In genomic region chr1:228740991-228741390, GRCh38 we compare ENCODE assay signal across 18 cellular contexts.
"Had no signal": no experiment of that assay in that cellular context is flagged by ENCODE, and none has a peak within 500 bp of the region (broad histone marks: within the 10 kb centered on the region; RNA-seq: fewer than 3 reads in every experiment).

No MANE protein-coding gene starts in this region.

- H3K4me1 ChIP-seq: colonic mucosa had no signal

- H3K27me3 ChIP-seq: body of pancreas, colonic mucosa, heart left ventricle, upper lobe of left lung had no signal

- H3K9me3 Mint-ChIP-seq: activated T-helper 1 cell treated with anti-CD3 and anti-CD28 coated beads, Interleukin-12 subunit alpha, Interleukin-12 subunit beta, Interleukin-2, Interleukin-4 antibody, amounts not matched to agents 30 ng/mL and 10 ng/mL and 1 ng/mL, durations not matched to agents 14 hours and 24 hours and 36 hours; natural killer cell had no signal

- H3K27ac Mint-ChIP-seq: activated naive CD8-positive, alpha-beta T cell; activated T-helper 1 cell treated with anti-CD3 and anti-CD28 coated beads, Interleukin-12 subunit alpha, Interleukin-12 subunit beta, Interleukin-2, Interleukin-4 antibody, amounts not matched to agents 30 ng/mL and 10 ng/mL and 1 ng/mL, durations not matched to agents 14 hours and 24 hours and 36 hours; natural killer cell; progenitor cell of endocrine pancreas had no signal

- ATAC-seq: body of pancreas; heart left ventricle; left ventricle myocardium superior; natural killer cell; stimulated activated naive CD8-positive, alpha-beta T cell treated with anti-CD3 and anti-CD28 coated beads, Interleukin-15, Interleukin-2, amounts not matched to agents 100 U/mL and 50 U/mL, for 24 hours had no signal

- H3K27ac ChIP-seq: body of pancreas, colonic mucosa, WERI-Rb-1 had no signal

- H3K4me3 Mint-ChIP-seq: activated naive CD8-positive, alpha-beta T cell; activated T-helper 1 cell treated with anti-CD3 and anti-CD28 coated beads, Interleukin-12 subunit alpha, Interleukin-12 subunit beta, Interleukin-2, Interleukin-4 antibody, amounts not matched to agents 30 ng/mL and 10 ng/mL and 1 ng/mL, durations not matched to agents 14 hours and 24 hours and 36 hours; natural killer cell had no signal

- H3K36me3 Mint-ChIP-seq: natural killer cell had no signal

- H3K4me3 ChIP-seq: body of pancreas, colonic mucosa, heart left ventricle, upper lobe of left lung had no signal

- H3K27me3 Mint-ChIP-seq: activated naive CD8-positive, alpha-beta T cell; progenitor cell of endocrine pancreas had no signal

- H3K9me3 ChIP-seq: body of pancreas, colonic mucosa, heart left ventricle, upper lobe of left lung had no signal

- DNase-seq: activated CD4-positive, alpha-beta T cell treated with anti-CD3 and anti-CD28 coated beads, Interleukin-2, amount 50 U/mL, for 48 hours; amygdala; body of pancreas; colonic mucosa; erythroblast; heart left ventricle; kidney glomerular epithelial cell; left ventricle myocardium superior; mesenchymal stem cell; natural killer cell; nucleus accumbens; stimulated activated CD4-positive, alpha-beta T cell treated with anti-CD3 and anti-CD28 coated beads, Interleukin-2, amount 100 ng/mL, for 24 hours; stimulated activated naive CD8-positive, alpha-beta T cell treated with anti-CD3 and anti-CD28 coated beads, Interleukin-15, Interleukin-2, amounts not matched to agents 100 U/mL and 50 U/mL, for 24 hours; WERI-Rb-1 had no signal

- H3K36me3 ChIP-seq: colonic mucosa, WERI-Rb-1 had no signal
